8 cellular contexts compared by ENCODE assay signal in the genomic region with DNA sequence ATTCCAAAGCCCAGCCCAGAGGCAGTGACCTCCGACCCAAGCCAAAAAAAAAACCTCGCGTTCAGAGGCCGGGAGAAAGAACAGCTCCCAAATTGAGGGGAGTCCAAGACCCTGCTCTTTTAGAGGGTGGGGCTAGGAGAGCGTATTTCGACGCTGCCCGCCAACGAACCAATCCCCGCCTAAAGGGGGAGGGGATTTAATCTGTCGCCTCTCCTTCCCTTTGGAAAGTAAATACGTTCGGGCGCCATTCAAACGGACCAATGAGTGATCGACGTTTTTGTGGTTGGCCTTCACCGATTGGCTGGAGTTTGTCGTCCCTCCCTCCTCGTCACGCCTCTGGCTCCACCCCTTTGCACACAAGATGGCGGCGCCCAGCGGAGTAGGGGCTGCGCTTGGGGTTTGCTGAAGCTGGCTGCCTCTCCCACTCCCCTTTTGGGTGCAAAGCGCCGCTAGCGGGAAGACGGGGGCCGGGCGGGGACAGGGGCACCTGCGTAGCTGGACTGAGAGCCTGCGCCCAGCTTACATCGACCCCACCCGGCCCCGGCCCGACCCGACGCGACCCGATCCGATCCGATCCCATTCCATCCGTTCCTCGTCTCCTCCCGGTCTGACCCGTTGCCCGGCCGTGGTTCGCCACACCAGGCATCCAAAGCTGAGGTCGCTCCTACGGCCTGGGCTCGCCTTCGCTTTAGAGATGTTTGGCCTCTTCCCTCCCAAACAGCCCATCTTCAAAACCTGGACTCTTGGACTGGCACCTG. TPM values are rescaled to one million over a fixed set of nuclear protein-coding genes. Genes with fewer than 3 reads are reported as not detected.
DNase-seq lines count a peak whose midpoint lies in the region; ATAC-seq and TF ChIP-seq lines count a peak whose summit lies in the region.

TSS of gene RNF26 (plus strand) at position 355 of the 758 bp plus-strand sequence. CDS start 596 bp downstream, outside the sequence.

- H3K4me3 ChIP-seq in spleen, result peak within 1 kb of the TSS; percentile 81 to 99 (median 94)

- DNase-seq in AG08395 (ENCODE audit: low spot score) (peak; percentile 100), NCI-H345 (lab: John Stamatoyannopoulos, UW) (peak; percentile 98), inferior parietal cortex (ENCODE audit: extremely low spot score) (peak; percentile 100), spleen (peak; percentile 94)
- peak; percentile 82 to 85 (median 83) for DNase-seq in activated CD4-positive, CD25-positive, alpha-beta regulatory T cell (lab: John Stamatoyannopoulos, UW)
- peak; percentile 94 for DNase-seq in central memory CD4-positive, alpha-beta T cell

- H3K9me3 ChIP-seq in spleen, result no peaks in the 10 kb centered on the region

- peak; percentile 83 for ATAC-seq in HG03196 (IDR thresholded peaks at IDR 0.05; ENCODE audit: unreplicated experiment)

- WGBS in spleen, 5 donors, result 0 to 1% (median 0%) methylated on average over 42 to 54 of the region's 54 CpGs

- peak within 1 kb of the TSS; percentile 66 to 91 (median 84) for H3K27ac ChIP-seq in spleen

- H3K4me1 ChIP-seq in spleen, result peaks cover 19 to 67% (median 48%) of the 10 kb centered on the region in 6 donors

- peak in 1 of 11 experiments; percentile 7 for TF ChIP-seq CTCF in spleen (IDR thresholded peaks at IDR 0.05 in 8 of 11, conservative IDR thresholded peaks at IDR 0.05 in 3 of 11)

- TF ChIP-seq POLR2A in GM18951 (IDR thresholded peaks at IDR 0.05; ENCODE audit: extremely low read depth, insufficient read depth, insufficient read length) (peak; percentile 77), spleen (IDR thresholded peaks at IDR 0.05) (no peak)

- intact Hi-C loops in spleen (cut with DNase I; ENCODE audit: low total_unique reads), result no loop called here

- peaks cover 0 to 18% (median 8%) of the 10 kb centered on the region in 6 donors for H3K36me3 ChIP-seq in spleen

- peaks cover 0 to 11% (median 2%) of the 10 kb centered on the region in 7 donors for H3K27me3 ChIP-seq in spleen (replicated peaks in 1 of 7)

- in situ Hi-C loops in GM18951 (cut with MboI; ENCODE audit: low sequenced_read_pairs, unreplicated experiment), result no loop called here

RNA-seq across cellular contexts. Expression of gene RNF26, which starts in this region (rescaled TPM):
- total RNA-seq in spleen, result 10 to 100 TPM; 13.6 to 18.2 (median 16.5) TPM
- 10 to 100 TPM in 2 of 3 donors, 1 to 10 TPM in 1; 8.6 to 13.2 (median 10.0) TPM for polyA plus RNA-seq in spleen

Comparison
In these comparisons a context has a peak if more than half of its experiments do, and no peak if none do; other contexts are left out.
1. Peak in every context shown above with its lines: DNase-seq, ATAC-seq, H3K4me3 ChIP-seq and H3K27ac ChIP-seq.